In genomic region chr10:103445366-103445765, GRCh38 we compare ENCODE assay signal across 19 cellular contexts. TPM values are rescaled to one million over a fixed set of nuclear protein-coding genes. Genes with fewer than 3 reads are reported as not detected.
DNase-seq lines count a peak whose midpoint lies in the region; ATAC-seq and TF ChIP-seq lines count a peak whose summit lies in the region.
"Had no signal": no experiment of that assay in that cellular context is flagged by ENCODE, and none has a peak within 500 bp of the region (broad histone marks: within the 10 kb centered on the region; RNA-seq: fewer than 3 reads in every experiment).

No MANE protein-coding gene starts in this region.

- no peak for TF ChIP-seq CTCF in left ventricle myocardium inferior (IDR thresholded peaks at IDR 0.05; ENCODE audit: borderline replicate concordance)
- TF ChIP-seq CTCF in dorsolateral prefrontal cortex (IDR thresholded peaks at IDR 0.05 in 54 of 56, conservative IDR thresholded peaks at IDR 0.05 in 2 of 56; ENCODE audit: low read depth in 1 of 56, partially characterized antibody in 56 of 56): no peak
- TF ChIP-seq CTCF in prostate gland (IDR thresholded peaks at IDR 0.05): no peak
- TF ChIP-seq CTCF in upper lobe of right lung (IDR thresholded peaks at IDR 0.05): no peak
- no peak for TF ChIP-seq CTCF in foreskin keratinocyte (conservative IDR thresholded peaks at IDR 0.05)

- no peak for TF ChIP-seq POLR2A in prostate gland (IDR thresholded peaks at IDR 0.05)

- ATAC-seq in left cardiac atrium: no peak
- no peak for ATAC-seq in upper lobe of right lung
- no peak for ATAC-seq in foreskin keratinocyte

- H3K36me3 ChIP-seq in left ventricle myocardium inferior (peaks cover 96% of the 10 kb centered on the region), prostate gland (peaks cover 6 to 17% of the 10 kb centered on the region in 2 donors), upper lobe of right lung (peaks cover 93% of the 10 kb centered on the region)

- H3K27ac ChIP-seq in left ventricle myocardium inferior (replicated peaks) (peak overlapping the region; percentile 94), dorsolateral prefrontal cortex (peak overlapping the region in 50 of 59 donors; percentile 7 to 90 (median 66)), prostate gland (peak overlapping the region; percentile 64 to 68), upper lobe of right lung (peak overlapping the region; percentile 83), foreskin keratinocyte (no peak overlapping the region)

- 88% methylated on average over 9 of the region's 9 CpGs for WGBS in prostate gland

- no peak for DNase-seq in left ventricle myocardium inferior
- DNase-seq in left cardiac atrium: no peak
- no peak for DNase-seq in dorsolateral prefrontal cortex
- DNase-seq in prostate gland (ENCODE audit: low spot score): no peak
- no peak for DNase-seq in upper lobe of right lung
- DNase-seq in foreskin keratinocyte: no peak
- no peak for DNase-seq in RKO (ENCODE audit: low spot score)
- DNase-seq in cerebellar nuclear complex (lab: John Stamatoyannopoulos, UW): no peak
- DNase-seq: activated CD4-positive, alpha-beta T cell treated with anti-CD3 and anti-CD28 coated beads, Interleukin-2, amount 10 ng/mL, durations not matched to agents 7 days and 5 days; activated effector memory CD4-positive, alpha-beta T cell treated with Interleukin-2 at 50 U/mL for 16 hours; DMS53; NCI-H187; NCI-H69; T-helper 2 cell had no signal

- intact Hi-C loops in left ventricle myocardium inferior (cut with micrococcal nuclease): no loop called here
- intact Hi-C loops in left cardiac atrium (cut with DNase I): no loop called here
- intact Hi-C loops in dorsolateral prefrontal cortex (cut with DNase I): no loop called here
- intact Hi-C loops in prostate gland (cut with DNase I): no loop called here
- intact Hi-C loops in upper lobe of right lung (cut with DNase I): no loop called here

- H3K27me3 ChIP-seq in left ventricle myocardium inferior (ENCODE audit: low read depth) (no peaks in the 10 kb centered on the region), dorsolateral prefrontal cortex (no peaks in the 10 kb centered on the region), prostate gland (replicated peaks; ENCODE audit: insufficient read depth) (no peaks in the 10 kb centered on the region), upper lobe of right lung (no peaks in the 10 kb centered on the region), foreskin keratinocyte (no peaks in the 10 kb centered on the region)

- peaks cover 90% of the 10 kb centered on the region for H3K4me1 ChIP-seq in left ventricle myocardium inferior
- H3K4me1 ChIP-seq in prostate gland (replicated peaks): no peaks in the 10 kb centered on the region
- peaks cover 48% of the 10 kb centered on the region for H3K4me1 ChIP-seq in upper lobe of right lung
- no peaks in the 10 kb centered on the region for H3K4me1 ChIP-seq in foreskin keratinocyte

- H3K9me3 ChIP-seq in left ventricle myocardium inferior (replicated peaks) (no peaks in the 10 kb centered on the region), prostate gland (no peaks in the 10 kb centered on the region), upper lobe of right lung (no peaks in the 10 kb centered on the region)

- no peak overlapping the region for H3K4me3 ChIP-seq in left ventricle myocardium inferior
- no peak overlapping the region for H3K4me3 ChIP-seq in dorsolateral prefrontal cortex
- H3K4me3 ChIP-seq in prostate gland: no peak overlapping the region
- no peak overlapping the region for H3K4me3 ChIP-seq in upper lobe of right lung
- H3K4me3 ChIP-seq: smooth muscle cell had no signal

RNA-seq across cellular contexts. Expression of gene CALHM2, which starts 6.8 kb away (rescaled TPM):
- total RNA-seq in left ventricle myocardium inferior (11.3 TPM), left cardiac atrium (10 to 100 TPM; 25.6 to 30.8 TPM), dorsolateral prefrontal cortex (10 to 100 TPM in 97 of 120 experiments, 1 to 10 TPM in 23; 4.9 to 25.1 (median 12.7) TPM), prostate gland (10 to 100 TPM; 11.7 to 82.8 TPM), upper lobe of right lung (29.4 TPM), foreskin keratinocyte (6.4 and 11.0 TPM in 2 replicates)
- polyA plus RNA-seq in foreskin keratinocyte: 5.7 and 9.8 TPM in 2 replicates

RNA-seq across cellular contexts. Expression of gene CALHM1, which starts 13.3 kb away (rescaled TPM):
- total RNA-seq in left ventricle myocardium inferior (not detected), left cardiac atrium (not detected), dorsolateral prefrontal cortex (1 to 10 TPM; 1.0 to 6.3 (median 3.0) TPM), prostate gland (not detected), upper lobe of right lung (not detected), foreskin keratinocyte (not detected in 2 replicates)
- not detected in 2 replicates for polyA plus RNA-seq in foreskin keratinocyte
- total RNA-seq: cerebellum, LHCN-M2, myocyte, RPMI7951, smooth muscle cell had no signal

RNA-seq across cellular contexts. Expression of gene CALHM3, which starts 33.7 kb away (rescaled TPM):
- total RNA-seq in left ventricle myocardium inferior: not detected
- total RNA-seq in left cardiac atrium: not detected
- total RNA-seq in dorsolateral prefrontal cortex: under 1 TPM in 8 of 120 experiments, not detected in 112; 0.25 to 0.42 (median 0.33) TPM
- under 1 TPM in 1 of 2 donors, not detected in 1; 0.51 TPM for total RNA-seq in prostate gland
- not detected for total RNA-seq in upper lobe of right lung
- not detected in 2 replicates for total RNA-seq in foreskin keratinocyte
- not detected in 2 replicates for polyA plus RNA-seq in foreskin keratinocyte
- total RNA-seq: cerebellum, LHCN-M2, myocyte, smooth muscle cell had no signal
- polyA plus RNA-seq: smooth muscle cell had no signal

RNA-seq across cellular contexts. Expression of gene NEURL1, which starts 48.1 kb away (rescaled TPM):
- total RNA-seq in left ventricle myocardium inferior: 0.14 TPM
- under 1 TPM; 0.12 to 0.39 TPM for total RNA-seq in left cardiac atrium
- 100 to 1,000 TPM in 16 of 120 experiments, 10 to 100 TPM in 104; 27.2 to 125 (median 84.1) TPM for total RNA-seq in dorsolateral prefrontal cortex
- 10 to 100 TPM in 1 of 2 donors, under 1 TPM in 1; 0.96 to 10.5 TPM for total RNA-seq in prostate gland
- total RNA-seq in upper lobe of right lung: 0.64 TPM
- total RNA-seq in foreskin keratinocyte: 0.18 and 0.24 TPM in 2 replicates
- 0.32 and 0.40 TPM in 2 replicates for polyA plus RNA-seq in foreskin keratinocyte
- total RNA-seq: RPMI7951 had no signal

RNA-seq across cellular contexts. Expression of gene PDCD11, which starts 48.9 kb away (rescaled TPM):
- total RNA-seq in left ventricle myocardium inferior: 11.2 TPM
- 10 to 100 TPM; 11.9 to 17.8 TPM for total RNA-seq in left cardiac atrium
- 10 to 100 TPM; 13.8 to 28.8 (median 19.8) TPM for total RNA-seq in dorsolateral prefrontal cortex
- 10 to 100 TPM; 13.3 to 33.8 TPM for total RNA-seq in prostate gland
- total RNA-seq in upper lobe of right lung: 25.1 TPM
- total RNA-seq in foreskin keratinocyte: 47.9 and 53.1 TPM in 2 replicates
- polyA plus RNA-seq in foreskin keratinocyte: 26.9 and 27.9 TPM in 2 replicates
